ENCODE assay signal across 11 cellular contexts in the genomic region with DNA sequence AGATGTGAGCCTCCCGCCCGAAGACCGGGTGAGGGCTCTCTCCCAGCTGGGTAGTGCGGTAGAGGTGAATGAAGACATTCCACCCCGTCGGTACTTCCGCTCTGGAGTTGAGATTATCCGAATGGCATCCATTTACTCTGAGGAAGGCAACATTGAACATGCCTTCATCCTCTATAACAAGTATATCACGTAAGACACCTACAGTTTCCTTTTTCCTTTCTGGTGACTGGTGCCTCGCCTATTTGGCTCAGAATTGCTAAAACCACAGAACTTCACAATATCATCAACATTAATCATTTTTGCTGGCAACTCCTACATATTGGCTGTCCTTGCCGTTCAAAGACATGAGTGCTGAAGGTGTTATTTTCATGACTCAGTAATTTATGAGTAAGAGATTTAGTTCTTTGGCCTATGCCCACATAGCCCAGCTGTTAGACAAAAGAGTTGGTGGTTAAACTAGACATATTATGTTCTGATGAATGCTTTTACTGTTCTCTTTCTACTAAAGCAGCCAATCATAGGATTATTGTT. TPM values are rescaled to one million over a fixed set of nuclear protein-coding genes. Genes with fewer than 3 reads are reported as not detected.
DNase-seq lines count a peak whose midpoint lies in the region; ATAC-seq and TF ChIP-seq lines count a peak whose summit lies in the region.
"Had no signal": no experiment of that assay in that cellular context is flagged by ENCODE, and none has a peak within 500 bp of the region (broad histone marks: within the 10 kb centered on the region; RNA-seq: fewer than 3 reads in every experiment).

No MANE protein-coding gene starts in this region.

- H3K4me1 ChIP-seq in fibroblast of lung (ENCODE audit: control insufficient read depth, extremely low read depth, insufficient read depth, low read length): no peaks in the 10 kb centered on the region

- ATAC-seq in HG02759 (IDR thresholded peaks at IDR 0.05; ENCODE audit: unreplicated experiment): no peak
- ATAC-seq in GM21786 (IDR thresholded peaks at IDR 0.05; ENCODE audit: unreplicated experiment): no peak
- ATAC-seq in HG02798 (IDR thresholded peaks at IDR 0.05; ENCODE audit: poor library complexity, unreplicated experiment): no peak

- peaks cover 20% of the 10 kb centered on the region for H3K36me3 Mint-ChIP-seq in HFFc6 (ENCODE audit: low read depth)
- H3K36me3 Mint-ChIP-seq in activated CD4-positive, alpha-beta memory T cell treated with anti-CD3 and anti-CD28 coated beads for 36 hours: peaks cover 38% of the 10 kb centered on the region

- H3K4me3 ChIP-seq in fibroblast of lung (replicated peaks in 1 of 4; ENCODE audit: control extremely low read depth in 1 of 4, insufficient read depth in 1 of 4, low read depth in 3 of 4, low read length in 4 of 4): no peak overlapping the region
- H3K4me3 ChIP-seq: thoracic aorta had no signal

- H3K4me1 Mint-ChIP-seq in HFFc6 (ENCODE audit: low read depth): peaks cover 43% of the 10 kb centered on the region
- H3K4me1 Mint-ChIP-seq in activated CD4-positive, alpha-beta memory T cell treated with anti-CD3 and anti-CD28 coated beads for 36 hours (ENCODE audit: low read depth): peaks cover 53% of the 10 kb centered on the region

- POLR2A ChIA-PET in activated CD4-positive, alpha-beta memory T cell treated with anti-CD3 and anti-CD28 coated beads for 36 hours (lab: Charles Lee): no interaction called here

- peak overlapping the region; percentile 87 for H3K4me3 Mint-ChIP-seq in HFFc6
- peak overlapping the region; percentile 96 for H3K4me3 Mint-ChIP-seq in activated CD4-positive, alpha-beta memory T cell treated with anti-CD3 and anti-CD28 coated beads for 36 hours

- TF ChIP-seq CTCF in HFFc6 (IDR thresholded peaks at IDR 0.05): no peak
- no peak for TF ChIP-seq CTCF in fibroblast of lung (conservative IDR thresholded peaks at IDR 0.05 in 1 of 2, IDR thresholded peaks at IDR 0.05 in 1 of 2; ENCODE audit: low read depth in 1 of 2, low read length in 2 of 2)

- H3K27ac ChIP-seq in fibroblast of lung (ENCODE audit: insufficient read depth, low read length): no peak overlapping the region

- no peaks in the 10 kb centered on the region for H3K9me3 Mint-ChIP-seq in HFFc6
- H3K9me3 Mint-ChIP-seq in activated CD4-positive, alpha-beta memory T cell treated with anti-CD3 and anti-CD28 coated beads for 36 hours: no peaks in the 10 kb centered on the region

- peaks cover 2% of the 10 kb centered on the region for H3K36me3 ChIP-seq in fibroblast of lung (ENCODE audit: control insufficient read depth, insufficient read depth, low read length)

- peaks cover 3% of the 10 kb centered on the region for H3K79me2 ChIP-seq in fibroblast of lung (ENCODE audit: control insufficient read depth, insufficient read depth, low read length)

- CTCF ChIA-PET in activated CD4-positive, alpha-beta memory T cell treated with anti-CD3 and anti-CD28 coated beads for 36 hours (lab: Charles Lee): interaction anchor here (1.0 kb wide), 1 partner anchor 10 kb away, joined by 3 read pairs; no protein-coding TSS in a partner anchor

- H4K20me1 ChIP-seq in fibroblast of lung (ENCODE audit: control insufficient read depth, extremely low read depth, insufficient read depth, low read length): no peaks in the 10 kb centered on the region

- peak overlapping the region; percentile 79 for H3K27ac Mint-ChIP-seq in HFFc6
- peak overlapping the region; percentile 91 for H3K27ac Mint-ChIP-seq in activated CD4-positive, alpha-beta memory T cell treated with anti-CD3 and anti-CD28 coated beads for 36 hours

- H3K27me3 ChIP-seq in fibroblast of lung (ENCODE audit: control insufficient read depth, insufficient read depth, low read length): no peaks in the 10 kb centered on the region

- H2AFZ ChIP-seq in fibroblast of lung (ENCODE audit: low read length): no peak overlapping the region

- H3K27me3 Mint-ChIP-seq in HFFc6 (ENCODE audit: insufficient read depth): peaks cover 4% of the 10 kb centered on the region; the same call in 1 of the 2 replicates
- H3K27me3 Mint-ChIP-seq in activated CD4-positive, alpha-beta memory T cell treated with anti-CD3 and anti-CD28 coated beads for 36 hours: no peaks in the 10 kb centered on the region

- no peak overlapping the region for H3K4me2 ChIP-seq in fibroblast of lung (ENCODE audit: extremely low read depth, insufficient read depth, low read length)

- DNase-seq in HFFc6: peak; percentile 91
- peak; percentile 60 for DNase-seq in activated CD4-positive, alpha-beta memory T cell treated with anti-CD3 and anti-CD28 coated beads for 36 hours
- DNase-seq in fibroblast of lung (ENCODE audit: low read depth in 2 of 2): peak; percentile 85 to 99
- DNase-seq in stimulated activated CD4-positive, alpha-beta T cell treated with anti-CD3 and anti-CD28 coated beads, Interleukin-4, amount 100 ng/mL, for 24 hours: peak; percentile 61
- DNase-seq in ureter (ENCODE audit: low spot score): no peak
- DNase-seq: H7, SHP77 treated with DMSO at 0.1 percent for 48 hours had no signal

- intact Hi-C loops in activated CD4-positive, alpha-beta memory T cell treated with anti-CD3 and anti-CD28 coated beads for 36 hours (cut with micrococcal nuclease): loop anchor here (1.0 to 2.0 kb wide), 8 partner anchors 10 to 156 kb away; a partner anchor contains a TSS

- no peak overlapping the region for H3K9ac ChIP-seq in fibroblast of lung (ENCODE audit: insufficient read depth, low read length)

- no peaks in the 10 kb centered on the region for H3K9me3 ChIP-seq in fibroblast of lung (ENCODE audit: control insufficient read depth, insufficient read depth, low read depth, low read length)
- H3K9me3 ChIP-seq: thoracic aorta had no signal

RNA-seq across cellular contexts. Expression of a gene that starts 2.2 kb away (rescaled TPM):
- total RNA-seq in HFFc6 (2021; fragmentation: NEBNext Ultra II Directional; extraction: Animal tissue kit (Norgen Biotek cat#: 25700)): 10 to 100 TPM; 31.6 to 37.2 (median 34.5) TPM
- 10 to 100 TPM; 79.9 to 85.3 TPM for total RNA-seq in activated CD4-positive, alpha-beta memory T cell treated with anti-CD3 and anti-CD28 coated beads for 36 hours
- total RNA-seq in fibroblast of lung (23.3 and 23.6 TPM in 2 replicates), ureter (46.0 TPM)
- polyA plus RNA-seq in fibroblast of lung: 38.2 and 44.2 TPM in 2 replicates
- 24.3 and 27.7 TPM in 2 replicates for polyA plus RNA-seq in fibroblast of lung (2012)
- 13.9 and 28.7 TPM in 2 replicates for polyA minus RNA-seq in fibroblast of lung (ENCODE audit: low replicate concordance)

RNA-seq across cellular contexts. Expression of a gene that starts 47.0 kb away (rescaled TPM):
- total RNA-seq in HFFc6 (2021; fragmentation: NEBNext Ultra II Directional; extraction: Animal tissue kit (Norgen Biotek cat#: 25700)): not detected
- not detected for total RNA-seq in activated CD4-positive, alpha-beta memory T cell treated with anti-CD3 and anti-CD28 coated beads for 36 hours
- total RNA-seq in fibroblast of lung (not detected in 2 replicates), ureter (not detected)
- polyA plus RNA-seq in fibroblast of lung: not detected in 2 replicates
- not detected in 2 replicates for polyA plus RNA-seq in fibroblast of lung (2012)
- polyA minus RNA-seq in fibroblast of lung (ENCODE audit: low replicate concordance): not detected in 2 replicates
- total RNA-seq: H7, thoracic aorta had no signal

RNA-seq across cellular contexts. Expression of a gene that starts 51.0 kb away (rescaled TPM):
- total RNA-seq in HFFc6 (2021; fragmentation: NEBNext Ultra II Directional; extraction: Animal tissue kit (Norgen Biotek cat#: 25700)): 10 to 100 TPM; 21.6 to 24.2 (median 23.1) TPM
- total RNA-seq in activated CD4-positive, alpha-beta memory T cell treated with anti-CD3 and anti-CD28 coated beads for 36 hours: 10 to 100 TPM; 28.0 to 28.5 TPM
- total RNA-seq in fibroblast of lung (24.9 and 31.7 TPM in 2 replicates), ureter (25.7 TPM)
- 36.1 and 38.0 TPM in 2 replicates for polyA plus RNA-seq in fibroblast of lung
- 22.6 and 23.4 TPM in 2 replicates for polyA plus RNA-seq in fibroblast of lung (2012)
- 2.3 and 3.2 TPM in 2 replicates for polyA minus RNA-seq in fibroblast of lung (ENCODE audit: low replicate concordance)
